Comparison of ENCODE assay signal across 10 cellular contexts in genomic region chr14:64758025-64758521, GRCh38. TPM values are rescaled to one million over a fixed set of nuclear protein-coding genes. Genes with fewer than 3 reads are reported as not detected.
A peak's percentile ranks its signal among the peaks of the same experiment; 100 is the strongest.
DNase-seq lines count a peak whose midpoint lies in the region; ATAC-seq, FAIRE-seq and TF ChIP-seq lines count a peak whose summit lies in the region.
"Had no signal": no experiment of that assay in that cellular context is flagged by ENCODE, and none has a peak within 500 bp of the region (broad histone marks: within the 10 kb centered on the region; RNA-seq: fewer than 3 reads in every experiment).

No MANE protein-coding gene starts in this region.

- H3K36me3 ChIP-seq in bronchial epithelial cell (ENCODE audit: control insufficient read depth, insufficient read depth, low read length) (no peaks in the 10 kb centered on the region), transverse colon (no peaks in the 10 kb centered on the region)

- TF ChIP-seq CTCF in bronchial epithelial cell (IDR thresholded peaks at IDR 0.05; ENCODE audit: insufficient read depth, low read length, severe bottlenecking) (no peak), transverse colon (IDR thresholded peaks at IDR 0.05) (no peak)

- intact Hi-C loops in left colon (cut with DNase I, micrococcal nuclease), result loop anchor here in 1 of 2 donors (10.0 kb wide), 1 partner anchor 83 kb away; no protein-coding TSS in a partner anchor
- intact Hi-C loops in transverse colon (cut with DNase I; ENCODE audit: low total_unique reads), result no loop called here

- TF ChIP-seq POLR2A in transverse colon (IDR thresholded peaks at IDR 0.05), result no peak

- peaks cover 30 to 68% (median 47%) of the 10 kb centered on the region in 4 donors for H3K4me1 ChIP-seq in transverse colon

- 14 to 47% methylated on average over 1 to 3 of the region's 3 CpGs for WGBS in transverse colon (ENCODE audit: low coverage in 1 of 2), 2 donors

- peak; percentile 33 for ATAC-seq in left colon
- ATAC-seq in GM21515 (IDR thresholded peaks at IDR 0.05; ENCODE audit: unreplicated experiment), result no peak
- no peak for ATAC-seq in GM18858 (IDR thresholded peaks at IDR 0.05; ENCODE audit: unreplicated experiment)
- ATAC-seq: left lobe of liver had no signal

- H3K4me3 ChIP-seq in bronchial epithelial cell (ENCODE audit: low read depth, low read length) (no peak overlapping the region), transverse colon (no peak overlapping the region)

- DNase-seq in NCI-H2107 treated with DMSO at 0.1 percent for 48 hours (lab: John Stamatoyannopoulos, UW; ENCODE audit: unreplicated experiment) (peak; percentile 30), NCI-H2107 (lab: John Stamatoyannopoulos, UW) (no peak), bronchial epithelial cell (ENCODE audit: low read depth) (peak; percentile 91), left colon (peak in 1 of 2 donors; percentile 51), transverse colon (peak; percentile 39), activated T-cell treated with anti-CD3 and anti-CD28 coated beads for 4 hours (no peak)
- DNase-seq: activated B cell treated with CpG ODN at 0.5 μM for 24 hours had no signal

- no peak for FAIRE-seq in bronchial epithelial cell (lab: Jason Lieb, UNC)

- peak overlapping the region in 3 of 4 donors; percentile 11 to 58 (median 43) for H3K27ac ChIP-seq in transverse colon

- H3K9me3 ChIP-seq in transverse colon, result no peaks in the 10 kb centered on the region

- no peaks in the 10 kb centered on the region for H3K27me3 ChIP-seq in bronchial epithelial cell (ENCODE audit: control insufficient read depth, insufficient read depth, low read length)
- no peaks in the 10 kb centered on the region for H3K27me3 ChIP-seq in transverse colon

- in situ Hi-C loops in transverse colon (cut with MboI; ENCODE audit: low pct_ligation_motif_present in 1 of 4, low pct_unique_long_range_greater_than_20kb in 1 of 4, low sequenced_read_pairs in 3 of 4), result loop anchor here in 1 of 4 donors (25.0 kb wide), 1 partner anchor 221 kb away; the partner anchor contains the start of genes HSPA2 and PPP1R36

- no peak for TF ChIP-seq EP300 in transverse colon (IDR thresholded peaks at IDR 0.05; ENCODE audit: low read depth)

RNA-seq across cellular contexts. Expression of gene PLEKHG3, which starts 53.8 kb away (rescaled TPM):
- 32.4 and 35.8 TPM in 2 replicates for total RNA-seq in bronchial epithelial cell
- total RNA-seq in left colon, result 10 to 100 TPM; 79.3 to 90.1 TPM
- 100 to 1,000 TPM in 2 of 4 donors, 10 to 100 TPM in 2; 58.1 to 273 (median 94.7) TPM for total RNA-seq in transverse colon

Comparison
In these comparisons a context has a peak if more than half of its experiments do, and no peak if none do; other contexts are left out.
1. DNase-seq: peak in NCI-H2107 treated with DMSO at 0.1 percent for 48 hours (single experiment), bronchial epithelial cell (single experiment) and transverse colon (single experiment); none in NCI-H2107 (single experiment) and activated T-cell treated with anti-CD3 and anti-CD28 coated beads for 4 hours (single experiment).